In the genomic region with DNA sequence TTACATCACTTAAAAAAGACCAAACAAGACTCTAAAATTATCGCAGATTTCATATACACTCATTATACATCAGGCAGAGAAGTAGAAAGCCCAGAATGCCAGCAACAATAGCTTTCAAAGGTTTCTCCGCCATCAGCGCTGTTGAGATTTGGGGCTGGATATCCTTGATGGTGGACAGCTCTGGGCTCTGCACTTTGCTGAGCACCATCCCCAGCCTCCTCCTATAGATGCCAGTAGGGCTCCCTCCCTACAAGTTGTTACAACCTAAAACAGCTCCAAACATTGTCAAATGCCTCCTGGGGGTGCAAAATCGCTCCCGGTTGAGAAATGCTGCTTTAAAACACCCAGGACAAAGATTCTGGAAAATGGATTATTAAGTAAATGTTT, we compare ENCODE assay signal across 14 cellular contexts.
DNase-seq lines count a peak whose midpoint lies in the region; ATAC-seq and TF ChIP-seq lines count a peak whose summit lies in the region.
"Had no signal": no experiment of that assay in that cellular context is flagged by ENCODE, and none has a peak within 500 bp of the region (broad histone marks: within the 10 kb centered on the region; RNA-seq: fewer than 3 reads in every experiment).

No MANE protein-coding gene starts in this region.

- H3K27ac ChIP-seq in ACC112 (ENCODE audit: low read depth, low read length) (peak overlapping the region; percentile 93), IMR-90 (ENCODE audit: insufficient read depth, low read length) (peak overlapping the region; percentile 33), dorsolateral prefrontal cortex (peak overlapping the region in 31 of 59 donors; percentile 3 to 76 (median 45)), ovary (peak overlapping the region; percentile 23 to 41), endodermal cell (ENCODE audit: low read depth, low read length) (no peak overlapping the region)

- dilution Hi-C loops in IMR-90 (cut with HindIII; ENCODE audit: low sequenced_read_pairs, unreplicated experiment): no loop called here

- peaks cover 10% of the 10 kb centered on the region for H3K4me1 Mint-ChIP-seq in endodermal cell

- TF ChIP-seq RAD21 in IMR-90 (IDR thresholded peaks at IDR 0.05; ENCODE audit: low read length): no peak

- no peak for TF ChIP-seq CTCF in IMR-90 (conservative IDR thresholded peaks at IDR 0.05; ENCODE audit: low read depth, low read length)
- no peak for TF ChIP-seq CTCF in dorsolateral prefrontal cortex (IDR thresholded peaks at IDR 0.05 in 54 of 56, conservative IDR thresholded peaks at IDR 0.05 in 2 of 56; ENCODE audit: low read depth in 1 of 56, partially characterized antibody in 56 of 56)
- TF ChIP-seq CTCF in ovary (IDR thresholded peaks at IDR 0.05): no peak
- TF ChIP-seq CTCF in endodermal cell (conservative IDR thresholded peaks at IDR 0.05): no peak

- H2BK120ac ChIP-seq in IMR-90 (ENCODE audit: low read depth, low read length): peak overlapping the region; percentile 6

- H3K4me1 ChIP-seq in ACC112 (ENCODE audit: control insufficient read depth, insufficient read depth, low read length, unreplicated experiment) (peaks cover 64% of the 10 kb centered on the region), IMR-90 (ENCODE audit: control insufficient read depth, insufficient read depth, low read length) (peaks cover 32% of the 10 kb centered on the region), ovary (ENCODE audit: insufficient read depth) (peaks cover 12% of the 10 kb centered on the region), endodermal cell (ENCODE audit: control insufficient read depth, insufficient read depth, low read length) (no peaks in the 10 kb centered on the region)

- H3K4me3 Mint-ChIP-seq in endodermal cell: no peak overlapping the region
- H3K4me3 Mint-ChIP-seq: central memory CD8-positive, alpha-beta T cell had no signal

- H4K20me1 ChIP-seq in IMR-90 (ENCODE audit: insufficient read depth, low read length): peaks cover 7% of the 10 kb centered on the region; the same call in 1 of the 2 replicates

- H3K79me2 ChIP-seq in ACC112 (ENCODE audit: control insufficient read depth, insufficient read depth, low read length, unreplicated experiment): peaks cover 37% of the 10 kb centered on the region

- no TSS peak for BruUV-seq in IMR-90 (replicated peaks; lab: Mats Ljungman, UMichigan)

- H3K9me1 ChIP-seq in IMR-90 (ENCODE audit: insufficient read depth, low read length): peaks cover 22% of the 10 kb centered on the region

- DNase-seq in IMR-90 (no peak), dorsolateral prefrontal cortex (no peak), ovary (no peak), NCI-H187 (lab: John Stamatoyannopoulos, UW) (no peak), endodermal cell (no peak), DMS79 (lab: John Stamatoyannopoulos, UW) (no peak)
- DNase-seq: activated gamma-delta T cell treated with Interleukin-2 at 50 U/mL for 16 hours, AML-193, DMS153, NCI-H2227 treated with DMSO at 0.1 percent for 48 hours had no signal

- no peak overlapping the region for H2AK9ac ChIP-seq in IMR-90 (replicated peaks; ENCODE audit: low read depth, low read length, poor library complexity)

- no peaks in the 10 kb centered on the region for H3K9me3 Mint-ChIP-seq in endodermal cell
- H3K9me3 Mint-ChIP-seq: central memory CD8-positive, alpha-beta T cell had no signal

- H2AFZ ChIP-seq in ACC112 (ENCODE audit: low read length, unreplicated experiment) (peak overlapping the region; percentile 1), IMR-90 (replicated peaks; ENCODE audit: low read length, poor library complexity) (no peak overlapping the region)

- no peaks in the 10 kb centered on the region for H3K9me3 ChIP-seq in IMR-90 (ENCODE audit: control insufficient read depth, insufficient read depth, low read length)
- H3K9me3 ChIP-seq in ovary: no peaks in the 10 kb centered on the region
- H3K9me3 ChIP-seq in endodermal cell (ENCODE audit: control insufficient read depth, low read length): no peaks in the 10 kb centered on the region

- no CpG with 5 or more reads among the region's 5 CpGs for WGBS in IMR-90 (ENCODE audit: extremely low coverage in 2 of 2, insufficient read length in 1 of 2), 2 experiments
- 22 to 34% (median 23%) methylated on average over 5 of the region's 5 CpGs for WGBS in ovary, 3 donors
- 92 to 100% methylated on average over 2 to 5 of the region's 5 CpGs for WGBS in endodermal cell (ENCODE audit: insufficient coverage in 1 of 2, insufficient read length in 1 of 2), 2 experiments

- TF ChIP-seq POLR2A in IMR-90 (IDR thresholded peaks at IDR 0.05; ENCODE audit: low read depth, low read length): no peak
- no peak for TF ChIP-seq POLR2A in ovary (IDR thresholded peaks at IDR 0.05)

- no peaks in the 10 kb centered on the region for H3K27me3 ChIP-seq in ACC112 (ENCODE audit: insufficient read depth, low read length)
- no peaks in the 10 kb centered on the region for H3K27me3 ChIP-seq in IMR-90 (ENCODE audit: control insufficient read depth, insufficient read depth, low read length)
- no peaks in the 10 kb centered on the region for H3K27me3 ChIP-seq in dorsolateral prefrontal cortex
- H3K27me3 ChIP-seq in ovary: no peaks in the 10 kb centered on the region
- no peaks in the 10 kb centered on the region for H3K27me3 ChIP-seq in endodermal cell (ENCODE audit: control insufficient read depth, insufficient read depth, low read length, poor library complexity, severe bottlenecking)

- H2BK5ac ChIP-seq in IMR-90 (ENCODE audit: low read depth, low read length, poor library complexity, severe bottlenecking): peak overlapping the region; percentile 67

- H3K27ac Mint-ChIP-seq in endodermal cell: no peak overlapping the region

- H3K9ac ChIP-seq in IMR-90 (ENCODE audit: low read depth, low read length) (no peak overlapping the region), endodermal cell (ENCODE audit: extremely low read depth, low read length, poor library complexity, severe bottlenecking) (no peak overlapping the region)

- H4K5ac ChIP-seq in IMR-90 (ENCODE audit: low read depth, low read length): no peak overlapping the region

- TF ChIP-seq EP300 in ovary (IDR thresholded peaks at IDR 0.05): no peak

- H3K79me1 ChIP-seq in IMR-90 (ENCODE audit: low read depth in 1 of 2, low read length in 2 of 2): peaks cover 22 to 75% of the 10 kb centered on the region in 2 experiments

- H4K8ac ChIP-seq in IMR-90 (ENCODE audit: low read depth in 2 of 2, low read length in 2 of 2): peak overlapping the region in 1 of 2 experiments; percentile 40; a peak in 2 of 4 replicates

- no peak overlapping the region; the same call in 2 of the 3 replicates for H2BK15ac ChIP-seq in IMR-90 (ENCODE audit: low read depth, low read length)

- peak overlapping the region; percentile 26; the same call in 1 of the 2 replicates for H3K4ac ChIP-seq in IMR-90 (ENCODE audit: low read depth, low read length)

- H3K36me3 ChIP-seq in ACC112 (ENCODE audit: insufficient read depth, low read length) (no peaks in the 10 kb centered on the region), IMR-90 (ENCODE audit: control insufficient read depth, insufficient read depth, low read length) (no peaks in the 10 kb centered on the region), ovary (no peaks in the 10 kb centered on the region), endodermal cell (ENCODE audit: control insufficient read depth, insufficient read depth, low read length) (no peaks in the 10 kb centered on the region)

- in situ Hi-C loops in IMR-90 (cut with MboI; ENCODE audit: low sequenced_read_pairs): no loop called here

- H4K91ac ChIP-seq in IMR-90 (ENCODE audit: insufficient read depth, low read depth, low read length): peak overlapping the region; percentile 47; the same call in 1 of the 2 replicates

- no peaks in the 10 kb centered on the region for H3K36me3 Mint-ChIP-seq in endodermal cell (ENCODE audit: low read depth)

- H2AK5ac ChIP-seq in IMR-90 (ENCODE audit: low read depth, low read length): no peak overlapping the region

- H3K4me3 ChIP-seq in ACC112 (ENCODE audit: low read depth, low read length) (peak overlapping the region; percentile 58), IMR-90 (ENCODE audit: insufficient read depth, low read depth, low read length) (no peak overlapping the region), dorsolateral prefrontal cortex (no peak overlapping the region), ovary (no peak overlapping the region), endodermal cell (ENCODE audit: low read length) (no peak overlapping the region)

- CTCF ChIA-PET in IMR-90 (lab: Yijun Ruan, JAX): no interaction called here

- H3K23ac ChIP-seq in IMR-90 (ENCODE audit: low read depth, low read length): no peak overlapping the region

- 0 out of 2 replicates have a peak overlapping the region, but pooled peaks have one; percentile 6 for H3K14ac ChIP-seq in IMR-90 (replicated peaks; ENCODE audit: low read depth, low read length)

- H3K4me2 ChIP-seq in IMR-90 (ENCODE audit: low read depth, low read length): peak overlapping the region; percentile 61

- intact Hi-C loops in IMR-90 (cut with micrococcal nuclease) (loop anchor here (1.0 to 5.0 kb wide), 4 partner anchors 42 to 143 kb away; no protein-coding TSS in a partner anchor), dorsolateral prefrontal cortex (cut with DNase I) (no loop called here), ovary (cut with DNase I) (no loop called here)

- POLR2A ChIA-PET in IMR-90 (lab: Charles Lee; ENCODE audit: unreplicated experiment): no interaction called here

- peak; percentile 38 for ATAC-seq in IMR-90 (ENCODE audit: low read depth)
- no peak for ATAC-seq in HG02623 (IDR thresholded peaks at IDR 0.05; ENCODE audit: unreplicated experiment)
- ATAC-seq: esophagus mucosa had no signal

- H3K18ac ChIP-seq in IMR-90 (ENCODE audit: low read depth, low read length): no peak overlapping the region

- 0 out of 2 replicates have a peak overlapping the region, but pooled peaks have one; percentile 10 for H3K56ac ChIP-seq in IMR-90 (ENCODE audit: extremely low read depth, insufficient read depth, low read length)

- peak overlapping the region; percentile 30 for H2BK20ac ChIP-seq in IMR-90 (ENCODE audit: low read depth, low read length)

- H3K27me3 Mint-ChIP-seq in endodermal cell (ENCODE audit: insufficient read depth): no peaks in the 10 kb centered on the region
- H3K27me3 Mint-ChIP-seq: central memory CD8-positive, alpha-beta T cell had no signal

TF ChIP-seq in IMR-90, 13 proteins besides CTCF, POLR2A, EP300 and RAD21 (continues in another document):
- no peak for TF ChIP-seq MXI1 (IDR thresholded peaks at IDR 0.05; ENCODE audit: borderline replicate concordance, low read depth, low read length)
- TF ChIP-seq RFX5 (IDR thresholded peaks at IDR 0.05; ENCODE audit: low read depth, low read length): no peak
- TF ChIP-seq CHD1 (IDR thresholded peaks at IDR 0.05; ENCODE audit: low read depth, low read length): no peak
- TF ChIP-seq FOS (IDR thresholded peaks at IDR 0.05; ENCODE audit: low read depth, low read length): no peak
